Comparison of ENCODE assay signal across 1 cellular context in the genomic region with DNA sequence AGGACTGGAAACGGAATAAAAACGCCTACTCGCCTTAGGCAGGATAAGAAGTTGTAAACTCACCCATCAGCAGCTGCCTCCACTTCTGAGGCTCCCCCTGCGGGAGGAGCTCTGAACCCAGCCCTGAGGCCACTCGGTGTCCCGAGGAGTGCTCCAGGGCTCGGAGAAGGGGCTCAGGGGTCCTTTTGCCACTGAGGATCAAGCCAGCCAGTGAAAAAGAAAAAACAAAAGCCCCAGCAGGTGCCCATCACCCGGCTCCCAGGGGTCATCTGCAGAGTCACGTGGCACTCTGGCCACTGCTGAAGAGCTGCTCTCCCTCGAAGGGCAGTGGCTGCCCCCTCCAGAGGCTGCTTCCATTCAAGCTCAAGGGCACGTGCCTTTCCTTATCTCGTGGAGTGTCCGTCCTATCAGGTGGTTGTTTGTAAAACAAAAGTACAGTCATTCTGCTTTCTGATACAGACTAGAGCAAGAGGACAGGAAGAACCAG.
TF ChIP-seq lines count a peak whose summit lies in the region.

No MANE protein-coding gene starts in this region.

TF ChIP-seq in K562, 482 proteins besides CTCF, POLR2A, EP300 and RAD21 (continued from another document and continues in another):
- TF ChIP-seq, protein P1, sequence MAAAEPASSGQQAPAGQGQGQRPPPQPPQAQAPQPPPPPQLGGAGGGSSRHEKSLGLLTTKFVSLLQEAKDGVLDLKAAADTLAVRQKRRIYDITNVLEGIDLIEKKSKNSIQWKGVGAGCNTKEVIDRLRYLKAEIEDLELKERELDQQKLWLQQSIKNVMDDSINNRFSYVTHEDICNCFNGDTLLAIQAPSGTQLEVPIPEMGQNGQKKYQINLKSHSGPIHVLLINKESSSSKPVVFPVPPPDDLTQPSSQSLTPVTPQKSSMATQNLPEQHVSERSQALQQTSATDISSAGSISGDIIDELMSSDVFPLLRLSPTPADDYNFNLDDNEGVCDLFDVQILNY (CRISPR knock-in tag; IDR thresholded peaks at IDR 0.05): no peak
- TF ChIP-seq SAP30 (IDR thresholded peaks at IDR 0.05; ENCODE audit: borderline replicate concordance, insufficient read depth, low read depth, low read length, poor library complexity, severe bottlenecking) (no peak), GABPB1 (CRISPR knock-in tag; IDR thresholded peaks at IDR 0.05) (no peak), CHD1 (IDR thresholded peaks at IDR 0.05; ENCODE audit: low read length) (no peak), DNMT1 (IDR thresholded peaks at IDR 0.05) (no peak), TAF15 (IDR thresholded peaks at IDR 0.05; ENCODE audit: low read depth, low read length) (no peak), RAD51 (IDR thresholded peaks at IDR 0.05; ENCODE audit: borderline replicate concordance, low read depth) (peak; percentile 81), CBFA2T2 (conservative IDR thresholded peaks at IDR 0.05) (peak; percentile 26; the same call in 1 of the 2 replicates), SOX6 (IDR thresholded peaks at IDR 0.05) (peak; percentile 78), CXXC5 (CRISPR knock-in tag; IDR thresholded peaks at IDR 0.05) (peak; percentile 73), HDAC2 (IDR thresholded peaks at IDR 0.05) (no peak; the same call in 1 of the 2 replicates), NONO (IDR thresholded peaks at IDR 0.05; ENCODE audit: low read depth in 2 of 2, low read length in 1 of 2) (no peak), GABPB2 (CRISPR knock-in tag; conservative IDR thresholded peaks at IDR 0.05) (no peak), ATF3 (IDR thresholded peaks at IDR 0.05) (0 out of 2 replicates have a peak, but pooled peaks have one; percentile 7), ATF3 (CRISPR knock-in tag; conservative IDR thresholded peaks at IDR 0.05) (no peak), SUPT5H (IDR thresholded peaks at IDR 0.05) (no peak), ETS2 (tag; IDR thresholded peaks at IDR 0.05; ENCODE audit: borderline replicate concordance, poor library complexity, severe bottlenecking) (no peak), ELK3 (CRISPR knock-in tag; IDR thresholded peaks at IDR 0.05) (no peak), NCOA6 (IDR thresholded peaks at IDR 0.05) (no peak), RFX7 (CRISPR knock-in tag; IDR thresholded peaks at IDR 0.05) (no peak), TFE3 (CRISPR knock-in tag; IDR thresholded peaks at IDR 0.05) (peak; percentile 68), NCOR1 (IDR thresholded peaks at IDR 0.05) (no peak), NR4A1 (CRISPR knock-in tag; IDR thresholded peaks at IDR 0.05) (no peak), NR4A1 (tag; IDR thresholded peaks at IDR 0.05) (peak; percentile 64; the same call in 1 of the 2 replicates), CBFB (CRISPR knock-in tag; IDR thresholded peaks at IDR 0.05) (no peak), RBM39 (optimal IDR thresholded peaks at IDR 0.05; ENCODE audit: low read depth, low read length) (no peak), RREB1 (CRISPR knock-in tag; IDR thresholded peaks at IDR 0.05) (no peak), BHLHE40 (IDR thresholded peaks at IDR 0.05; ENCODE audit: low read length) (peak; percentile 96), ZNF785 (CRISPR knock-in tag; IDR thresholded peaks at IDR 0.05) (no peak), EGR1 (conservative IDR thresholded peaks at IDR 0.05) (0 out of 2 replicates have a peak, but pooled peaks have one; percentile 15), STAT5B (CRISPR knock-in tag; IDR thresholded peaks at IDR 0.05) (no peak)
- TF ChIP-seq, protein P2, sequence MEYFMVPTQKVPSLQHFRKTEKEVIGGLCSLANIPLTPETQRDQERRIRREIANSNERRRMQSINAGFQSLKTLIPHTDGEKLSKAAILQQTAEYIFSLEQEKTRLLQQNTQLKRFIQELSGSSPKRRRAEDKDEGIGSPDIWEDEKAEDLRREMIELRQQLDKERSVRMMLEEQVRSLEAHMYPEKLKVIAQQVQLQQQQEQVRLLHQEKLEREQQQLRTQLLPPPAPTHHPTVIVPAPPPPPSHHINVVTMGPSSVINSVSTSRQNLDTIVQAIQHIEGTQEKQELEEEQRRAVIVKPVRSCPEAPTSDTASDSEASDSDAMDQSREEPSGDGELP (CRISPR knock-in tag; IDR thresholded peaks at IDR 0.05; ENCODE audit: borderline replicate concordance): peak; percentile 53; the same call in 1 of the 2 replicates
- TF ChIP-seq, protein P3, sequence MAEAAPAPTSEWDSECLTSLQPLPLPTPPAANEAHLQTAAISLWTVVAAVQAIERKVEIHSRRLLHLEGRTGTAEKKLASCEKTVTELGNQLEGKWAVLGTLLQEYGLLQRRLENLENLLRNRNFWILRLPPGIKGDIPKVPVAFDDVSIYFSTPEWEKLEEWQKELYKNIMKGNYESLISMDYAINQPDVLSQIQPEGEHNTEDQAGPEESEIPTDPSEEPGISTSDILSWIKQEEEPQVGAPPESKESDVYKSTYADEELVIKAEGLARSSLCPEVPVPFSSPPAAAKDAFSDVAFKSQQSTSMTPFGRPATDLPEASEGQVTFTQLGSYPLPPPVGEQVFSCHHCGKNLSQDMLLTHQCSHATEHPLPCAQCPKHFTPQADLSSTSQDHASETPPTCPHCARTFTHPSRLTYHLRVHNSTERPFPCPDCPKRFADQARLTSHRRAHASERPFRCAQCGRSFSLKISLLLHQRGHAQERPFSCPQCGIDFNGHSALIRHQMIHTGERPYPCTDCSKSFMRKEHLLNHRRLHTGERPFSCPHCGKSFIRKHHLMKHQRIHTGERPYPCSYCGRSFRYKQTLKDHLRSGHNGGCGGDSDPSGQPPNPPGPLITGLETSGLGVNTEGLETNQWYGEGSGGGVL (CRISPR knock-in tag; IDR thresholded peaks at IDR 0.05): no peak
